In genomic region chr15:73996267-73996666, GRCh38 we compare ENCODE assay signal across 8 cellular contexts. TPM values are rescaled to one million over a fixed set of nuclear protein-coding genes. Genes with fewer than 3 reads are reported as not detected.
DNase-seq lines count a peak whose midpoint lies in the region; ATAC-seq and TF ChIP-seq lines count a peak whose summit lies in the region.

No MANE protein-coding gene starts in this region.

- H3K9ac ChIP-seq in GM23248 (peak overlapping the region; percentile 90), skeletal muscle tissue (ENCODE audit: low read depth in 1 of 3, low read length in 3 of 3) (no peak overlapping the region)

- H3K4me1 Mint-ChIP-seq in T-cell: peaks cover 69 to 79% (median 78%) of the 10 kb centered on the region in 3 donors

- H3K36me3 ChIP-seq in GM23248 (ENCODE audit: low read depth): peaks cover 21% of the 10 kb centered on the region; the same call in 1 of the 2 replicates
- H3K36me3 ChIP-seq in skeletal muscle tissue (ENCODE audit: control insufficient read depth in 3 of 3, insufficient read depth in 3 of 3, low read length in 3 of 3): peaks cover 7 to 16% (median 13%) of the 10 kb centered on the region in 3 donors

- 3 to 4% methylated on average over 2 of the region's 2 CpGs for WGBS in GM23248 (ENCODE audit: low coverage in 1 of 2, low lambda C conversion rate in 2 of 2, missing lambda C conversion rate in 2 of 2), 2 experiments

- peak overlapping the region; percentile 97 for H3K4me2 ChIP-seq in GM23248 (ENCODE audit: unreplicated experiment)

- peaks cover 7% of the 10 kb centered on the region for H3K4me1 ChIP-seq in GM23248 (ENCODE audit: insufficient read depth)
- peaks cover 39 to 54% (median 47%) of the 10 kb centered on the region in 3 donors for H3K4me1 ChIP-seq in skeletal muscle tissue (ENCODE audit: control insufficient read depth in 3 of 3, insufficient read depth in 3 of 3, low read length in 3 of 3)

- H3K79me2 ChIP-seq in GM23248 (ENCODE audit: insufficient read depth): peaks cover 67% of the 10 kb centered on the region

- no peak for TF ChIP-seq CTCF in fibroblast of mammary gland (conservative IDR thresholded peaks at IDR 0.05; ENCODE audit: control insufficient read depth, insufficient read depth, low read depth, low read length)

- peak overlapping the region; percentile 93 to 98 for H3K27ac Mint-ChIP-seq in T-cell

- H3K9me3 ChIP-seq in GM23248 (ENCODE audit: low read depth): no peaks in the 10 kb centered on the region
- H3K9me3 ChIP-seq in skeletal muscle tissue (ENCODE audit: control insufficient read depth in 3 of 3, low read length in 3 of 3): peaks cover 0 to 2% (median 0%) of the 10 kb centered on the region in 3 donors

- peaks cover 29% of the 10 kb centered on the region for H3F3A ChIP-seq in GM23248 (ENCODE audit: insufficient read depth)

- no peaks in the 10 kb centered on the region for H4K20me1 ChIP-seq in GM23248 (ENCODE audit: insufficient read depth)

- H3K9me2 ChIP-seq in GM23248 (ENCODE audit: insufficient read depth): no peaks in the 10 kb centered on the region

- no peaks in the 10 kb centered on the region for H3K9me3 Mint-ChIP-seq in T-cell

- ATAC-seq in T-cell (replicated peaks in 1 of 4) (no peak), GM21423 (IDR thresholded peaks at IDR 0.05; ENCODE audit: unreplicated experiment) (no peak)

- CTCF ChIA-PET in T-cell (lab: Charles Lee): interaction anchor here in 1 of 2 donors (0.8 to 1.1 kb wide), 2 partner anchors 14 to 23 kb away, joined by 3 to 7 read pairs; no protein-coding TSS in a partner anchor

- POLR2A ChIA-PET in T-cell (lab: Charles Lee): no interaction called here

- DNase-seq in GM23248: peak; percentile 14
- no peak for DNase-seq in T-cell
- no peak for DNase-seq in fibroblast of mammary gland (ENCODE audit: low read depth)
- DNase-seq in NCI-H345 treated with DMSO at 0.1 percent for 48 hours (lab: John Stamatoyannopoulos, UW; ENCODE audit: unreplicated experiment): no peak
- DNase-seq in activated CD8-positive, alpha-beta memory T cell treated with anti-CD3 and anti-CD28 coated beads, Interleukin-2, amount 50 U/mL, for 48 hours: no peak
- DNase-seq in DMS53 (lab: John Stamatoyannopoulos, UW): no peak

- H3K27me3 ChIP-seq in GM23248 (replicated peaks; ENCODE audit: insufficient read depth) (no peaks in the 10 kb centered on the region), skeletal muscle tissue (ENCODE audit: control insufficient read depth in 3 of 3, insufficient read depth in 3 of 3, low read length in 3 of 3) (no peaks in the 10 kb centered on the region)

- H3K27me3 Mint-ChIP-seq in T-cell: no peaks in the 10 kb centered on the region

- H3K4me3 Mint-ChIP-seq in T-cell: peak overlapping the region; percentile 91 to 99 (median 94)

- in situ Hi-C loops in GM23248 (cut with MboI): no loop called here

- H2AFZ ChIP-seq in GM23248: 0 out of 2 replicates have a peak overlapping the region, but pooled peaks have one; percentile 50

- H3K27ac ChIP-seq in GM23248: peak overlapping the region; percentile 72
- peak overlapping the region; percentile 95 for H3K27ac ChIP-seq in skeletal muscle tissue (ENCODE audit: low read depth, low read length)

- H3K36me3 Mint-ChIP-seq in T-cell: peaks cover 18% of the 10 kb centered on the region

- H3K4me3 ChIP-seq in GM23248 (peak overlapping the region; percentile 91), fibroblast of mammary gland (ENCODE audit: control insufficient read depth, low read depth, low read length) (peak overlapping the region; percentile 97), skeletal muscle tissue (ENCODE audit: low read length in 3 of 3) (peak overlapping the region; percentile 35 to 96 (median 90))

RNA-seq across cellular contexts. Expression of gene PML, which starts 1.8 kb away (rescaled TPM):
- 55.3 and 74.7 TPM in 2 replicates for total RNA-seq in GM23248 (2014; rRNA removed; shearing (Covaris generic))
- polyA plus RNA-seq in GM23248 (2016; fragmentation: Nextera tagmentation; extraction: Ambion mirVana): 52.9 and 58.0 TPM in 2 replicates
- 10 to 100 TPM; 43.0 to 79.8 (median 60.7) TPM for total RNA-seq in T-cell
- total RNA-seq in skeletal muscle tissue: 14.1 TPM

RNA-seq across cellular contexts. Expression of gene STOML1, which starts 4.2 kb away (rescaled TPM):
- total RNA-seq in GM23248 (2014; rRNA removed; shearing (Covaris generic)): 27.8 and 43.9 TPM in 2 replicates
- polyA plus RNA-seq in GM23248 (2016; fragmentation: Nextera tagmentation; extraction: Ambion mirVana): 26.9 and 27.2 TPM in 2 replicates
- 10 to 100 TPM in 3 of 5 donors, 1 to 10 TPM in 2; 5.1 to 13.4 (median 12.0) TPM for total RNA-seq in T-cell
- total RNA-seq in skeletal muscle tissue: 14.1 TPM
